ENCODE assay signal across 8 cellular contexts in genomic region chr20:1118336-1119127, GRCh38. TPM values are rescaled to one million over a fixed set of nuclear protein-coding genes. Genes with fewer than 3 reads are reported as not detected.
DNase-seq lines count a peak whose midpoint lies in the region; TF ChIP-seq lines count a peak whose summit lies in the region.

PSMF1 (plus strand) TSS chr20:1118602; CDS start chr20:1118774, 172 bp downstream.

- no peak for TF ChIP-seq EP300 in suprapubic skin (IDR thresholded peaks at IDR 0.05)

- CTCF ChIA-PET in activated naive CD4-positive, alpha-beta T cell treated with anti-CD3 and anti-CD28 coated beads, Interleukin-2, amount 10 ng/mL, durations not matched to agents 7 days and 5 days (lab: Charles Lee) = interaction anchor here (0.6 to 1.6 kb wide), 4 partner anchors 11 to 714 kb away, joined by 3 to 5 read pairs (median 3); no protein-coding TSS in a partner anchor

- peak within 1 kb of the TSS; percentile 89 for H3K27ac ChIP-seq in suprapubic skin

- peak within 1 kb of the TSS; percentile 90 for H3K4me3 Mint-ChIP-seq in activated naive CD4-positive, alpha-beta T cell treated with anti-CD3 and anti-CD28 coated beads, Interleukin-2, amount 10 ng/mL, durations not matched to agents 7 days and 5 days

- DNase-seq in GM04503 (ENCODE audit: low read depth) (peak; percentile 40), HFF-Myc (ENCODE audit: extremely low read depth, low read depth) (peak; percentile 61), NAMALWA (ENCODE audit: low spot score) (peak; percentile 94), SK-N-DZ (ENCODE audit: low spot score) (peak; percentile 92), germinal center (ENCODE audit: low spot score) (peak; percentile 93), nucleus accumbens (lab: John Stamatoyannopoulos, UW) (peak; percentile 46 to 95 (median 87)), suprapubic skin (ENCODE audit: low spot score in 2 of 2) (peak; percentile 96 to 98)
- DNase-seq in activated naive CD4-positive, alpha-beta T cell treated with anti-CD3 and anti-CD28 coated beads, Interleukin-2, amount 10 ng/mL, durations not matched to agents 7 days and 5 days = peak; percentile 96

- H3K27ac Mint-ChIP-seq in activated naive CD4-positive, alpha-beta T cell treated with anti-CD3 and anti-CD28 coated beads, Interleukin-2, amount 10 ng/mL, durations not matched to agents 7 days and 5 days = peak within 1 kb of the TSS; percentile 82

- H3K9me3 Mint-ChIP-seq in activated naive CD4-positive, alpha-beta T cell treated with anti-CD3 and anti-CD28 coated beads, Interleukin-2, amount 10 ng/mL, durations not matched to agents 7 days and 5 days = no peaks in the 10 kb centered on the region

- H3K4me3 ChIP-seq in HFF-Myc (replicated peaks; ENCODE audit: low read depth, low read length) (peak within 1 kb of the TSS; percentile 95), suprapubic skin (peak within 1 kb of the TSS; percentile 93)

- peak in 1 of 2 donors; percentile 44 for TF ChIP-seq POLR2A in suprapubic skin (IDR thresholded peaks at IDR 0.05)

- H3K27me3 ChIP-seq in suprapubic skin = no peaks in the 10 kb centered on the region

- H3K36me3 Mint-ChIP-seq in activated naive CD4-positive, alpha-beta T cell treated with anti-CD3 and anti-CD28 coated beads, Interleukin-2, amount 10 ng/mL, durations not matched to agents 7 days and 5 days = peaks cover 32% of the 10 kb centered on the region

- no peaks in the 10 kb centered on the region for H3K27me3 Mint-ChIP-seq in activated naive CD4-positive, alpha-beta T cell treated with anti-CD3 and anti-CD28 coated beads, Interleukin-2, amount 10 ng/mL, durations not matched to agents 7 days and 5 days

- no peaks in the 10 kb centered on the region for H3K36me3 ChIP-seq in suprapubic skin

- no peak for TF ChIP-seq CTCF in HFF-Myc (IDR thresholded peaks at IDR 0.05; ENCODE audit: low read depth, low read length, missing control alignments)
- TF ChIP-seq CTCF in suprapubic skin (IDR thresholded peaks at IDR 0.05) = peak; percentile 14 to 24

- peaks cover 61% of the 10 kb centered on the region for H3K4me1 Mint-ChIP-seq in activated naive CD4-positive, alpha-beta T cell treated with anti-CD3 and anti-CD28 coated beads, Interleukin-2, amount 10 ng/mL, durations not matched to agents 7 days and 5 days

- no peaks in the 10 kb centered on the region for H3K9me3 ChIP-seq in suprapubic skin

- peaks cover 54% of the 10 kb centered on the region for H3K4me1 ChIP-seq in suprapubic skin

- 0% methylated on average over 16 of the region's 62 CpGs for WGBS in suprapubic skin

RNA-seq across cellular contexts. Expression of gene PSMF1, which starts in this region (rescaled TPM):
- polyA plus RNA-seq in SK-N-DZ (2014; cell fraction: cytosol; rRNA removed) = 71.3 and 131 TPM in 2 replicates
- polyA plus RNA-seq in SK-N-DZ (2014; cell fraction: nucleus; rRNA removed) = 27.9 and 31.0 TPM in 2 replicates
- 100 to 1,000 TPM; 106 to 186 (median 142) TPM for total RNA-seq in suprapubic skin

Comparison
In these comparisons a context has a peak if more than half of its experiments do, and no peak if none do; other contexts are left out.
1. Peak in every context shown above with its lines: DNase-seq, H3K4me3 ChIP-seq and H3K27ac ChIP-seq.
2. DNase-seq: peak in every context shown above with its lines; median percentile 97 in suprapubic skin; 96 in activated naive CD4-positive, alpha-beta T cell treated with anti-CD3 and anti-CD28 coated beads, Interleukin-2, amount 10 ng/mL, durations not matched to agents 7 days and 5 days; 94 in NAMALWA; 93 in germinal center; 92 in SK-N-DZ; 87 in nucleus accumbens; 61 in HFF-Myc; 40 in GM04503.